1 cellular context compared by ENCODE assay signal in the genomic region with DNA sequence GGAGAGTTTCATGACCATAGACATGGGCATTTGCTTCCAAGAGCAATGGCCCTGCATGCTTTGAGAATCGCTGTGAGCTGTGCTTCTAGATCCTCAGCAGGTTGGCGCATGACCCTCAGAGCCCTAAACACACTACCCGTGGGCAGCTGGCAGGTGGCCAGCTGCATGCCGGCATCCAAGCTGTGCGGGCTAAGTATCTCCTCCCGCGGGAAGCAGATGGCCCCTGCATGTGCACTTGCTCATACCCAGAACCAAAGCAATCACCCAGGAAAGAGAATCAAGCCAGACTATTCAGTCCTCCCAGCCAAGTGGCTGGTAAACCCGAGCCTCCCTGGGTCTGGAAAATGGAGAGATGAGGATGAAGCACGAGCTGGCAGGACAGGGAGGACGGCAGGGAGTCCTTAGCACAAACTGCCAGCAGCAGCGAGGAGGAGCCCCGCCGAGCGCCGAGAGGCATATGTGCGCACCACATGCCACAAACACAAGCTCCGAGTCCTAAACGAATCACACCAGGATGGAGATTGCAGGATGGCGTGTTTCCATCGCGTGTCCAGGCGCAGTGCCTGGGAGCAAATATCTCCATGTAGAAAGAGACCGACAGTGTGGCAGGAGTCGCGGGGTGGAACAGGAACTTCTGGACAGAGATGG.
TF ChIP-seq lines count a peak whose summit lies in the region.

No MANE protein-coding gene starts in this region.

TF ChIP-seq in SK-N-SH, 30 proteins besides CTCF, POLR2A, EP300 and RAD21 (continued from another document):
- TF ChIP-seq, protein P1, sequence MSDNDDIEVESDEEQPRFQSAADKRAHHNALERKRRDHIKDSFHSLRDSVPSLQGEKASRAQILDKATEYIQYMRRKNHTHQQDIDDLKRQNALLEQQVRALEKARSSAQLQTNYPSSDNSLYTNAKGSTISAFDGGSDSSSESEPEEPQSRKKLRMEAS (IDR thresholded peaks at IDR 0.05; ENCODE audit: low read depth), result no peak
- TF ChIP-seq, protein P2, sequence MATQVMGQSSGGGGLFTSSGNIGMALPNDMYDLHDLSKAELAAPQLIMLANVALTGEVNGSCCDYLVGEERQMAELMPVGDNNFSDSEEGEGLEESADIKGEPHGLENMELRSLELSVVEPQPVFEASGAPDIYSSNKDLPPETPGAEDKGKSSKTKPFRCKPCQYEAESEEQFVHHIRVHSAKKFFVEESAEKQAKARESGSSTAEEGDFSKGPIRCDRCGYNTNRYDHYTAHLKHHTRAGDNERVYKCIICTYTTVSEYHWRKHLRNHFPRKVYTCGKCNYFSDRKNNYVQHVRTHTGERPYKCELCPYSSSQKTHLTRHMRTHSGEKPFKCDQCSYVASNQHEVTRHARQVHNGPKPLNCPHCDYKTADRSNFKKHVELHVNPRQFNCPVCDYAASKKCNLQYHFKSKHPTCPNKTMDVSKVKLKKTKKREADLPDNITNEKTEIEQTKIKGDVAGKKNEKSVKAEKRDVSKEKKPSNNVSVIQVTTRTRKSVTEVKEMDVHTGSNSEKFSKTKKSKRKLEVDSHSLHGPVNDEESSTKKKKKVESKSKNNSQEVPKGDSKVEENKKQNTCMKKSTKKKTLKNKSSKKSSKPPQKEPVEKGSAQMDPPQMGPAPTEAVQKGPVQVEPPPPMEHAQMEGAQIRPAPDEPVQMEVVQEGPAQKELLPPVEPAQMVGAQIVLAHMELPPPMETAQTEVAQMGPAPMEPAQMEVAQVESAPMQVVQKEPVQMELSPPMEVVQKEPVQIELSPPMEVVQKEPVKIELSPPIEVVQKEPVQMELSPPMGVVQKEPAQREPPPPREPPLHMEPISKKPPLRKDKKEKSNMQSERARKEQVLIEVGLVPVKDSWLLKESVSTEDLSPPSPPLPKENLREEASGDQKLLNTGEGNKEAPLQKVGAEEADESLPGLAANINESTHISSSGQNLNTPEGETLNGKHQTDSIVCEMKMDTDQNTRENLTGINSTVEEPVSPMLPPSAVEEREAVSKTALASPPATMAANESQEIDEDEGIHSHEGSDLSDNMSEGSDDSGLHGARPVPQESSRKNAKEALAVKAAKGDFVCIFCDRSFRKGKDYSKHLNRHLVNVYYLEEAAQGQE (IDR thresholded peaks at IDR 0.05; ENCODE audit: low read depth, low read length), result no peak
- TF ChIP-seq FOXM1 (IDR thresholded peaks at IDR 0.05; ENCODE audit: low read depth) (no peak), SMC3 (IDR thresholded peaks at IDR 0.05; ENCODE audit: low read depth, low read length) (no peak), POLR2AphosphoS5 (IDR thresholded peaks at IDR 0.05; ENCODE audit: low read depth, low read length) (no peak), TAF1 (IDR thresholded peaks at IDR 0.05; ENCODE audit: borderline replicate concordance, low read depth, low read length) (no peak), YY1 (IDR thresholded peaks at IDR 0.05; ENCODE audit: low read depth) (no peak), TCF12 (IDR thresholded peaks at IDR 0.05) (no peak), RFX5 (IDR thresholded peaks at IDR 0.05; ENCODE audit: low read length) (no peak), GABPA (IDR thresholded peaks at IDR 0.05; ENCODE audit: low read depth) (no peak), EZH2phosphoT487 (IDR thresholded peaks at IDR 0.05; ENCODE audit: borderline replicate concordance, low read depth) (no peak), GATA2 (CRISPR knock-in tag; IDR thresholded peaks at IDR 0.05) (no peak), RCOR1 (IDR thresholded peaks at IDR 0.05; ENCODE audit: low read length) (peak; percentile 82)
- TF ChIP-seq, protein P3, sequence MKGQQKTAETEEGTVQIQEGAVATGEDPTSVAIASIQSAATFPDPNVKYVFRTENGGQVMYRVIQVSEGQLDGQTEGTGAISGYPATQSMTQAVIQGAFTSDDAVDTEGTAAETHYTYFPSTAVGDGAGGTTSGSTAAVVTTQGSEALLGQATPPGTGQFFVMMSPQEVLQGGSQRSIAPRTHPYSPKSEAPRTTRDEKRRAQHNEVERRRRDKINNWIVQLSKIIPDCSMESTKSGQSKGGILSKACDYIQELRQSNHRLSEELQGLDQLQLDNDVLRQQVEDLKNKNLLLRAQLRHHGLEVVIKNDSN (IDR thresholded peaks at IDR 0.05; ENCODE audit: borderline replicate concordance, low read depth), result no peak
- TF ChIP-seq, protein P4, sequence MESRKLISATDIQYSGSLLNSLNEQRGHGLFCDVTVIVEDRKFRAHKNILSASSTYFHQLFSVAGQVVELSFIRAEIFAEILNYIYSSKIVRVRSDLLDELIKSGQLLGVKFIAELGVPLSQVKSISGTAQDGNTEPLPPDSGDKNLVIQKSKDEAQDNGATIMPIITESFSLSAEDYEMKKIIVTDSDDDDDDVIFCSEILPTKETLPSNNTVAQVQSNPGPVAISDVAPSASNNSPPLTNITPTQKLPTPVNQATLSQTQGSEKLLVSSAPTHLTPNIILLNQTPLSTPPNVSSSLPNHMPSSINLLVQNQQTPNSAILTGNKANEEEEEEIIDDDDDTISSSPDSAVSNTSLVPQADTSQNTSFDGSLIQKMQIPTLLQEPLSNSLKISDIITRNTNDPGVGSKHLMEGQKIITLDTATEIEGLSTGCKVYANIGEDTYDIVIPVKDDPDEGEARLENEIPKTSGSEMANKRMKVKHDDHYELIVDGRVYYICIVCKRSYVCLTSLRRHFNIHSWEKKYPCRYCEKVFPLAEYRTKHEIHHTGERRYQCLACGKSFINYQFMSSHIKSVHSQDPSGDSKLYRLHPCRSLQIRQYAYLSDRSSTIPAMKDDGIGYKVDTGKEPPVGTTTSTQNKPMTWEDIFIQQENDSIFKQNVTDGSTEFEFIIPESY (IDR thresholded peaks at IDR 0.05; ENCODE audit: borderline replicate concordance, low read depth), result no peak
- TF ChIP-seq, protein P5, sequence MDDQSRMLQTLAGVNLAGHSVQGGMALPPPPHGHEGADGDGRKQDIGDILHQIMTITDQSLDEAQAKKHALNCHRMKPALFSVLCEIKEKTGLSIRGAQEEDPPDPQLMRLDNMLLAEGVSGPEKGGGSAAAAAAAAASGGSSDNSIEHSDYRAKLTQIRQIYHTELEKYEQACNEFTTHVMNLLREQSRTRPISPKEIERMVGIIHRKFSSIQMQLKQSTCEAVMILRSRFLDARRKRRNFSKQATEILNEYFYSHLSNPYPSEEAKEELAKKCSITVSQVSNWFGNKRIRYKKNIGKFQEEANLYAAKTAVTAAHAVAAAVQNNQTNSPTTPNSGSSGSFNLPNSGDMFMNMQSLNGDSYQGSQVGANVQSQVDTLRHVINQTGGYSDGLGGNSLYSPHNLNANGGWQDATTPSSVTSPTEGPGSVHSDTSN (IDR thresholded peaks at IDR 0.05), result no peak
